In the genomic region with DNA sequence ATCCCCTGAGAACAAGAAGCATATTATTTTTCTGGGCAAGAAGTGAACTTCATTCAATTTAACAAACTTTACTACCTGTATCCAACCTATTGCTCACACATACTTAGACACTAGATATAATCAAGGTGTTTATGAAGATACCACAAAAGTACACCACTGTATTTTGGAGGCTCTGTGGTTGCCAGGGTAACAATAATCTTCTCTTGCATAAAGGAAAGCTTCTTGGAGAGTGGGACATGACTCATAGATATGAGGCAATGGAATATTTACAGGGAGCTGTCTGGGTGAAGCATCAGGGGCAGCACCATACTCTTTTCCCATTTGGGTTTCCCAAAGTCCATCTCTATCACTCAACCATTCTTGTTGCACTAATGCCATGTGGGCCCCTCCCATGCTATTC, we compare ENCODE assay signal across 1 cellular context.
TF ChIP-seq lines count a peak whose summit lies in the region.

No MANE protein-coding gene starts in this region.

TF ChIP-seq in HepG2, 621 proteins besides CTCF, POLR2A, EP300 and RAD21 (continued from another document):
- TF ChIP-seq KIAA2018 (CRISPR knock-in tag; IDR thresholded peaks at IDR 0.05; ENCODE audit: borderline replicate concordance) (no peak), TCF12 (IDR thresholded peaks at IDR 0.05) (no peak), TCF12 (CRISPR knock-in tag; IDR thresholded peaks at IDR 0.05) (no peak), KAT7 (CRISPR knock-in tag; IDR thresholded peaks at IDR 0.05; ENCODE audit: borderline replicate concordance) (no peak)
TF ChIP-seq in HepG2: peak in this region for 3.
